Comparison of ENCODE assay signal across 8 cellular contexts in genomic region chr5:172902497-172903472, GRCh38. TPM values are rescaled to one million over a fixed set of nuclear protein-coding genes. Genes with fewer than 3 reads are reported as not detected.
DNase-seq lines count a peak whose midpoint lies in the region; TF ChIP-seq lines count a peak whose summit lies in the region.

No MANE protein-coding gene starts in this region.

- peak in 1 of 2 donors; percentile 13 for TF ChIP-seq POLR2A in uterus (IDR thresholded peaks at IDR 0.05)

- H2BK12ac ChIP-seq in mesenchymal stem cell (ENCODE audit: low read length in 2 of 2): peak overlapping the region; percentile 90 to 96

- H4K91ac ChIP-seq in mesenchymal stem cell (ENCODE audit: low read length): peak overlapping the region; percentile 85

- H3K4me1 ChIP-seq in mesenchymal stem cell (ENCODE audit: control insufficient read depth, insufficient read depth, low read depth, low read length) (peaks cover 72% of the 10 kb centered on the region), uterus (peaks cover 29 to 31% of the 10 kb centered on the region in 2 donors)

- TF ChIP-seq CTCF in CD14-positive monocyte (IDR thresholded peaks at IDR 0.05) (no peak), uterus (IDR thresholded peaks at IDR 0.05) (peak; percentile 42 to 72 (median 56))

- intact Hi-C loops in CD14-positive monocyte (cut with micrococcal nuclease): no loop called here
- intact Hi-C loops in uterus (cut with DNase I; ENCODE audit: low total_unique reads): loop anchor here (10.0 kb wide), 1 partner anchor 128 kb away; the partner anchor contains the start of gene DUSP1

- peak overlapping the region; percentile 39 for H4K8ac ChIP-seq in mesenchymal stem cell (ENCODE audit: low read length)

- peak overlapping the region; percentile 89 to 95 for H3K18ac ChIP-seq in mesenchymal stem cell (ENCODE audit: low read depth in 1 of 2, low read length in 2 of 2)

- H3K4me3 ChIP-seq in mesenchymal stem cell (ENCODE audit: insufficient read depth in 1 of 2, low read depth in 1 of 2, low read length in 2 of 2) (no peak overlapping the region), uterus (no peak overlapping the region)

- peak overlapping the region; percentile 91 for H2BK15ac ChIP-seq in mesenchymal stem cell (ENCODE audit: low read depth, poor library complexity, severe bottlenecking)

- H3K27ac Mint-ChIP-seq in CD14-positive monocyte: peak overlapping the region in 4 of 7 donors; percentile 22 to 50 (median 31)

- H3K23ac ChIP-seq in mesenchymal stem cell (ENCODE audit: low read length in 2 of 2): no peak overlapping the region

- peaks cover 8% of the 10 kb centered on the region for H3K4me1 Mint-ChIP-seq in CD14-positive monocyte

- peak overlapping the region; percentile 78 for H3K9ac ChIP-seq in mesenchymal stem cell (ENCODE audit: low read length)

- DNase-seq in CD14-positive monocyte (ENCODE audit: low spot score) (no peak), NCI-H226 (peak; percentile 99), dermis blood vessel endothelial cell (peak; percentile 74), mesenchymal stem cell (peak; percentile 91), uterus (peak; percentile 92), LoVo (ENCODE audit: low spot score) (no peak), activated T-cell treated with anti-CD3 and anti-CD28 coated beads for 4 hours (no peak)
- DNase-seq in activated CD8-positive, alpha-beta memory T cell treated with anti-CD3 and anti-CD28 coated beads for 24 hours: no peak

- H3K4ac ChIP-seq in mesenchymal stem cell (ENCODE audit: low read depth in 1 of 2, low read length in 2 of 2): peak overlapping the region; percentile 88 to 95

- H3K27me3 ChIP-seq in mesenchymal stem cell (ENCODE audit: control insufficient read depth in 1 of 2, insufficient read depth in 1 of 2, low read length in 2 of 2): no peaks in the 10 kb centered on the region
- no peaks in the 10 kb centered on the region for H3K27me3 ChIP-seq in uterus

- 28% methylated on average over 21 of the region's 25 CpGs for WGBS in mesenchymal stem cell

- peaks cover 7% of the 10 kb centered on the region for H3K79me1 ChIP-seq in mesenchymal stem cell (replicated peaks; ENCODE audit: low read length, poor library complexity, severe bottlenecking)

- no peaks in the 10 kb centered on the region for H3K9me3 Mint-ChIP-seq in CD14-positive monocyte

- peak overlapping the region; percentile 89 for H3K27ac ChIP-seq in mesenchymal stem cell (ENCODE audit: low read length, poor library complexity, severe bottlenecking)
- peak overlapping the region; percentile 91 to 93 for H3K27ac ChIP-seq in uterus

- peaks cover 34 to 51% of the 10 kb centered on the region in 2 donors for H3K36me3 Mint-ChIP-seq in CD14-positive monocyte

- H2AK5ac ChIP-seq in mesenchymal stem cell (ENCODE audit: low read length, severe bottlenecking): peak overlapping the region; percentile 87

- no peaks in the 10 kb centered on the region for H3K9me3 ChIP-seq in mesenchymal stem cell (ENCODE audit: control insufficient read depth, low read length)
- H3K9me3 ChIP-seq in uterus: no peaks in the 10 kb centered on the region

- H3K27me3 Mint-ChIP-seq in CD14-positive monocyte (ENCODE audit: low read depth in 3 of 3): peaks cover 0 to 1% (median 0%) of the 10 kb centered on the region in 3 donors

- H3K4me2 ChIP-seq in mesenchymal stem cell (ENCODE audit: low read length, poor library complexity, severe bottlenecking): no peak overlapping the region

- no peak overlapping the region for H2AFZ ChIP-seq in mesenchymal stem cell (ENCODE audit: low read depth, low read length)

- H3K36me3 ChIP-seq in mesenchymal stem cell (ENCODE audit: control insufficient read depth in 1 of 2, insufficient read depth in 2 of 2, low read depth in 1 of 2, low read length in 2 of 2): peaks cover 18 to 37% of the 10 kb centered on the region in 2 experiments
- no peaks in the 10 kb centered on the region for H3K36me3 ChIP-seq in uterus

- peak overlapping the region in 1 of 2 experiments; percentile 63 for H3K14ac ChIP-seq in mesenchymal stem cell (ENCODE audit: low read length in 2 of 2)

- H2BK5ac ChIP-seq in mesenchymal stem cell (ENCODE audit: low read depth, low read length, poor library complexity, severe bottlenecking): peak overlapping the region; percentile 97

- no peak overlapping the region for H3K4me3 Mint-ChIP-seq in CD14-positive monocyte

- H2BK120ac ChIP-seq in mesenchymal stem cell (ENCODE audit: low read depth, low read length): peak overlapping the region; percentile 80

RNA-seq across cellular contexts. Expression of gene RPL26L1, which starts 56.4 kb away (rescaled TPM):
- 10 to 100 TPM; 58.6 to 60.9 TPM for polyA plus RNA-seq in CD14-positive monocyte
- total RNA-seq in dermis blood vessel endothelial cell (28.4 and 31.4 TPM in 2 replicates), uterus (10 to 100 TPM in 3 of 4 donors, 1 to 10 TPM in 1; 8.7 to 35.3 (median 21.1) TPM)
- 77.2 TPM for polyA plus RNA-seq in mesenchymal stem cell (2013, experiment 1 of 2)
- polyA plus RNA-seq in mesenchymal stem cell (2013, experiment 2 of 2): 75.2 TPM

Comparison
In these comparisons a context has a peak if more than half of its experiments do, and no peak if none do; other contexts are left out.
1. DNase-seq: peak in NCI-H226 (single experiment), dermis blood vessel endothelial cell (single experiment), mesenchymal stem cell (single experiment) and uterus (2 of 2); none in CD14-positive monocyte (single experiment), LoVo (single experiment), activated CD8-positive, alpha-beta memory T cell treated with anti-CD3 and anti-CD28 coated beads for 24 hours (single experiment) and activated T-cell treated with anti-CD3 and anti-CD28 coated beads for 4 hours (single experiment).